Comparison of ENCODE assay signal across 8 cellular contexts in the genomic region with DNA sequence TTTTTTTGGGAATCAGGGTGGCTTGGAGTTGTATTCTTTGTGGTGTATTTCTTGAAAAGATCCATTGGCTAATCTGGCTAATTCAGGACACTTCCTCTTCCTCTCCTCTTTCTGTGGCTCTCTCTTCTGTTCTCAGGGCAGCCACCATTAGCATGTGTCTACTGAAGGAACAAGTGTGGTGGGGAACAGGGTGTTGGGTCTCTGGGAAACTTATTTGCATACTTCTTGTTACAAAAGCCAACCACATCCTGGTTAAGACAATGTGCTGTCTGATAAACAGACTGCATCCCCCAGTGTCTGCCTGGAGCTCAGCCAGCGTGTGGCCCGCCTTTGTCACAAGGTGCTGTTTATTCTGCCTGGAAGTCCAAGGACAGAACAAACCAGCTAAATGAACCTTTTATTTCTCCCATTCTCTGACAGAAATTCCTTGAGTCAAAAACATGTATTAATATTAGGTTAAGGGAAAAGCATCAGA.
A peak's percentile ranks its signal among the peaks of the same experiment; 100 is the strongest.
DNase-seq lines count a peak whose midpoint lies in the region; ATAC-seq and TF ChIP-seq lines count a peak whose summit lies in the region.

No MANE protein-coding gene starts in this region.

- intact Hi-C loops in esophagus muscularis mucosa (cut with DNase I) (no loop called here), natural killer cell (cut with micrococcal nuclease) (loop anchor here (2.0 to 5.0 kb wide), 2 partner anchors 123 to 203 kb away; a partner anchor contains a TSS)

- no peaks in the 10 kb centered on the region for H3K36me3 ChIP-seq in esophagus muscularis mucosa

- H3K27ac Mint-ChIP-seq in natural killer cell, result peak overlapping the region; percentile 76 to 91

- no peak for TF ChIP-seq CTCF in NB4 (IDR thresholded peaks at IDR 0.05; ENCODE audit: low read depth, low read length)
- TF ChIP-seq CTCF in esophagus muscularis mucosa (IDR thresholded peaks at IDR 0.05), result no peak
- no peak for TF ChIP-seq CTCF in natural killer cell (IDR thresholded peaks at IDR 0.05)

- peak overlapping the region; percentile 5 to 68 (median 62) for H3K27ac ChIP-seq in esophagus muscularis mucosa (replicated peaks in 1 of 4)

- no peaks in the 10 kb centered on the region for H3K36me3 Mint-ChIP-seq in natural killer cell

- H3K9me3 ChIP-seq in esophagus muscularis mucosa, result no peaks in the 10 kb centered on the region

- peak overlapping the region; percentile 38 for H3K4me3 Mint-ChIP-seq in natural killer cell

- WGBS in esophagus muscularis mucosa, result 78% methylated on average over 2 of the region's 2 CpGs

- H3K4me1 ChIP-seq in esophagus muscularis mucosa, result peaks cover 17 to 20% (median 18%) of the 10 kb centered on the region in 4 donors

- peaks cover 33 to 34% of the 10 kb centered on the region in 2 donors for H3K4me1 Mint-ChIP-seq in natural killer cell

- no peaks in the 10 kb centered on the region for H3K27me3 ChIP-seq in esophagus muscularis mucosa

- no peak for TF ChIP-seq EP300 in esophagus muscularis mucosa (IDR thresholded peaks at IDR 0.05)

- no peaks in the 10 kb centered on the region for H3K9me3 Mint-ChIP-seq in natural killer cell

- ATAC-seq in GM18511 (IDR thresholded peaks at IDR 0.05; ENCODE audit: unreplicated experiment) (peak; percentile 100), HG02610 (IDR thresholded peaks at IDR 0.05; ENCODE audit: unreplicated experiment) (peak; percentile 100), natural killer cell (peak; percentile 95 to 99 (median 97))

- H3K27me3 Mint-ChIP-seq in natural killer cell (ENCODE audit: low read depth in 2 of 2), result peaks cover 0 to 3% of the 10 kb centered on the region in 2 donors

- peak; percentile 32 for TF ChIP-seq POLR2A in NB4 (IDR thresholded peaks at IDR 0.05; ENCODE audit: extremely low read depth, insufficient read length)
- no peak for TF ChIP-seq POLR2A in esophagus muscularis mucosa (IDR thresholded peaks at IDR 0.05; ENCODE audit: low read depth)

- DNase-seq in NB4 (ENCODE audit: low read depth), result peak; percentile 97
- DNase-seq in activated CD8-positive, alpha-beta memory T cell treated with anti-CD3 and anti-CD28 coated beads, Interleukin-2, amount 50 U/mL, for 1 hour (ENCODE audit: extremely low read depth), result peak; percentile 47
- DNase-seq in esophagus muscularis mucosa (ENCODE audit: extremely low spot score), result no peak
- peak; percentile 46 for DNase-seq in natural killer cell
- DNase-seq in ureter (ENCODE audit: low spot score), result peak; percentile 68
- no peak for DNase-seq in NCI-H2107 treated with DMSO at 0.1 percent for 48 hours (lab: John Stamatoyannopoulos, UW; ENCODE audit: unreplicated experiment)

- H3K4me3 ChIP-seq in NB4 (ENCODE audit: low read depth, low read length) (peak overlapping the region; percentile 33), esophagus muscularis mucosa (no peak overlapping the region)

Comparison
In these comparisons a context has a peak if more than half of its experiments do, and no peak if none do; other contexts are left out.
1. DNase-seq: peak in NB4 (single experiment), activated CD8-positive, alpha-beta memory T cell treated with anti-CD3 and anti-CD28 coated beads, Interleukin-2, amount 50 U/mL, for 1 hour (single experiment), natural killer cell (single experiment) and ureter (single experiment); none in esophagus muscularis mucosa (single experiment) and NCI-H2107 treated with DMSO at 0.1 percent for 48 hours (single experiment).
2. Peak in every context shown above with its lines, with median percentiles within 50 percentile points of each other: ATAC-seq.